ENCODE assay signal across 8 cellular contexts in genomic region chr1:90721210-90722194, GRCh38. TPM values are rescaled to one million over a fixed set of nuclear protein-coding genes. Genes with fewer than 3 reads are reported as not detected.
DNase-seq lines count a peak whose midpoint lies in the region; ATAC-seq, FAIRE-seq and TF ChIP-seq lines count a peak whose summit lies in the region.

No MANE protein-coding gene starts in this region.

- H3K36me3 Mint-ChIP-seq in activated CD4-positive, alpha-beta memory T cell treated with anti-CD3 and anti-CD28 coated beads for 36 hours: peaks cover 39% of the 10 kb centered on the region

- DNase-seq in Ammon's horn (ENCODE audit: low spot score) (peak; percentile 77), GM13976 (ENCODE audit: low spot score) (peak; percentile 73), NCI-H510A (lab: John Stamatoyannopoulos, UW) (peak; percentile 76), foreskin keratinocyte (no peak), small intestine (peak; percentile 48), middle frontal gyrus (ENCODE audit: extremely low spot score, low spot score) (no peak)
- DNase-seq in activated CD4-positive, alpha-beta memory T cell treated with anti-CD3 and anti-CD28 coated beads for 36 hours: peak; percentile 71

- no peak overlapping the region for H3K27ac Mint-ChIP-seq in activated CD4-positive, alpha-beta memory T cell treated with anti-CD3 and anti-CD28 coated beads for 36 hours

- peaks cover 45% of the 10 kb centered on the region for H3K4me1 Mint-ChIP-seq in activated CD4-positive, alpha-beta memory T cell treated with anti-CD3 and anti-CD28 coated beads for 36 hours (ENCODE audit: low read depth)

- H3K9me3 Mint-ChIP-seq in activated CD4-positive, alpha-beta memory T cell treated with anti-CD3 and anti-CD28 coated beads for 36 hours: peaks cover 14% of the 10 kb centered on the region

- H3K27me3 ChIP-seq in foreskin keratinocyte (peaks cover 100% of the 10 kb centered on the region), small intestine (ENCODE audit: control insufficient read depth in 2 of 2, insufficient read depth in 2 of 2, low read length in 2 of 2) (peaks cover 3 to 73% of the 10 kb centered on the region in 2 donors)

- intact Hi-C loops in activated CD4-positive, alpha-beta memory T cell treated with anti-CD3 and anti-CD28 coated beads for 36 hours (cut with micrococcal nuclease): loop anchor here (2.0 to 5.0 kb wide), 3 partner anchors 15 to 443 kb away; no protein-coding TSS in a partner anchor

- H3K27ac ChIP-seq in foreskin keratinocyte (no peak overlapping the region), small intestine (ENCODE audit: low read depth in 1 of 2, low read length in 1 of 2) (no peak overlapping the region)

- H3K4me3 Mint-ChIP-seq in activated CD4-positive, alpha-beta memory T cell treated with anti-CD3 and anti-CD28 coated beads for 36 hours: no peak overlapping the region

- H3K27me3 Mint-ChIP-seq in activated CD4-positive, alpha-beta memory T cell treated with anti-CD3 and anti-CD28 coated beads for 36 hours: peaks cover 83% of the 10 kb centered on the region

- H3K36me3 ChIP-seq in small intestine (ENCODE audit: control insufficient read depth in 2 of 2, insufficient read depth in 2 of 2, low read length in 2 of 2): no peaks in the 10 kb centered on the region

- in situ Hi-C loops in GM13976 (cut with MboI; ENCODE audit: low sequenced_read_pairs, unreplicated experiment): loop anchor here (10.0 kb wide), 2 partner anchors 243 to 443 kb away; no protein-coding TSS in a partner anchor

- WGBS in small intestine, 3 donors: 6 to 7% (median 7%) methylated on average over 15 of the region's 15 CpGs

- H3K4me1 ChIP-seq in foreskin keratinocyte (no peaks in the 10 kb centered on the region), small intestine (ENCODE audit: control insufficient read depth in 2 of 2, insufficient read depth in 1 of 2, low read depth in 1 of 2, low read length in 1 of 2) (peaks cover 3 to 8% of the 10 kb centered on the region in 2 donors)

- no peak for FAIRE-seq in small intestine (lab: Jason Lieb, UNC)

- CTCF ChIA-PET in activated CD4-positive, alpha-beta memory T cell treated with anti-CD3 and anti-CD28 coated beads for 36 hours (lab: Charles Lee): interaction anchor here (0.6 to 3.1 kb wide), 25 partner anchors 8 to 455 kb away, joined by 3 to 28 read pairs (median 4); partner anchors contain the start of gene ZNF644

- POLR2A ChIA-PET in activated CD4-positive, alpha-beta memory T cell treated with anti-CD3 and anti-CD28 coated beads for 36 hours (lab: Charles Lee): no interaction called here

- no peaks in the 10 kb centered on the region for H3K9me3 ChIP-seq in small intestine (ENCODE audit: control insufficient read depth, low read depth)

- peak; percentile 59 for ATAC-seq in HG03520 (IDR thresholded peaks at IDR 0.05; ENCODE audit: unreplicated experiment)
- peak; percentile 55 for ATAC-seq in foreskin keratinocyte

- TF ChIP-seq CTCF in GM13976 (IDR thresholded peaks at IDR 0.05; ENCODE audit: borderline replicate concordance, control extremely low read depth, extremely low read depth, insufficient read depth, missing control alignments) (peak; percentile 89), foreskin keratinocyte (conservative IDR thresholded peaks at IDR 0.05) (peak; percentile 73)

- no peak overlapping the region for H3K4me3 ChIP-seq in small intestine (ENCODE audit: low read depth in 1 of 2, low read length in 2 of 2)

RNA-seq across cellular contexts. Expression of gene BARHL2, which starts 4.4 kb away (rescaled TPM):
- not detected for total RNA-seq in activated CD4-positive, alpha-beta memory T cell treated with anti-CD3 and anti-CD28 coated beads for 36 hours
- not detected in 2 replicates for total RNA-seq in foreskin keratinocyte
- not detected in 2 replicates for polyA plus RNA-seq in foreskin keratinocyte
- not detected for polyA plus RNA-seq in small intestine

Comparison
In these comparisons a context has a peak if more than half of its experiments do, and no peak if none do; other contexts are left out.
1. DNase-seq: peak in Ammon's horn (single experiment), GM13976 (single experiment), NCI-H510A (single experiment), activated CD4-positive, alpha-beta memory T cell treated with anti-CD3 and anti-CD28 coated beads for 36 hours (single experiment) and small intestine (single experiment); none in foreskin keratinocyte (0 of 2) and middle frontal gyrus (single experiment).